Comparison of ENCODE assay signal across 1 cellular context in genomic region chr12:96864335-96864734, GRCh38.
TF ChIP-seq lines count a peak whose summit lies in the region.

No MANE protein-coding gene starts in this region.

TF ChIP-seq in GM23338, 12 proteins besides CTCF, POLR2A, EP300 and RAD21 (continued from another document):
- TF ChIP-seq ETS1 (IDR thresholded peaks at IDR 0.05) (no peak), NANOG (IDR thresholded peaks at IDR 0.05; ENCODE audit: borderline replicate concordance) (no peak), CREB1 (CRISPR knock-in tag; IDR thresholded peaks at IDR 0.05; ENCODE audit: low read depth) (no peak), JUNB (IDR thresholded peaks at IDR 0.05; ENCODE audit: unreplicated experiment) (no peak), POLR2AphosphoS5 (IDR thresholded peaks at IDR 0.05; ENCODE audit: low read depth) (no peak)
TF ChIP-seq in GM23338: peak in this region for 0.
